Comparison of ENCODE assay signal across 12 cellular contexts in the genomic region with DNA sequence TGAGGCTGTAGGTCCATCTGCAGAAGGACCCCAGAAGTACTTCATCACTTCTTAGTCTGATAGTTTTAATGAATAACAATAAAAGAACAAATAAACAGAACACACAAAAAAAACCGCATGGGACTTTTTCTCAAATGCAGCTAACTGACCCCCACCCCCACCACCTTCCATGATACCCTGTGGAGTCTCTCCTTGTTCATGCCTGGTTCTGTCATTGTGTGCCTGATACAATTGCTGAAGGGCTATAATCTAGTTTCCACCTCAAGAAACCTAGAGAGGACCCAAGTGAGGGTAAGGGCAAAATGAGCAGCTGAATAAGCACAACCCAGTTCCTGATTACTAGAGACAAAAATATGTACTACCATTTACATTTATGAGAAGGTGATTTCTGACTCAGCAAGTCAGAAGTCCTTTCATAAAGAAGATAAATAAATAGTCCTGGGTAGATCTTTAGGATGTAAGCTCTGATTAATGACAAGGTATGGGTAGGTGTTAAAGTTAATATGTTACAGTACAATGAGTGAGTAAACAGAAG.
DNase-seq lines count a peak whose midpoint lies in the region; ATAC-seq and TF ChIP-seq lines count a peak whose summit lies in the region.
"Had no signal": no experiment of that assay in that cellular context is flagged by ENCODE, and none has a peak within 500 bp of the region (broad histone marks: within the 10 kb centered on the region; RNA-seq: fewer than 3 reads in every experiment).

No MANE protein-coding gene starts in this region.

- H3K27me3 ChIP-seq in H7 (ENCODE audit: control insufficient read depth, insufficient read depth, low read length) (no peaks in the 10 kb centered on the region), OCI-LY3 (ENCODE audit: low read depth, low read length) (no peaks in the 10 kb centered on the region), right lobe of liver (no peaks in the 10 kb centered on the region)

- H3K4me1 ChIP-seq in OCI-LY3 (ENCODE audit: low read length) (peaks cover 15% of the 10 kb centered on the region), right lobe of liver (no peaks in the 10 kb centered on the region)

- intact Hi-C loops in right lobe of liver (cut with DNase I), result no loop called here

- 44% methylated on average over 1 of the region's 1 CpG for WGBS in right lobe of liver (ENCODE audit: insufficient coverage, low coverage, low lambda C conversion rate, missing lambda C conversion rate)

- no peaks in the 10 kb centered on the region for H4K20me1 ChIP-seq in OCI-LY3 (ENCODE audit: insufficient read depth, low read length)

- no peak overlapping the region for H3K4me3 ChIP-seq in H7 (ENCODE audit: insufficient read depth, low read depth, low read length)
- no peak overlapping the region; the same call in 1 of the 2 replicates for H3K4me3 ChIP-seq in OCI-LY3 (ENCODE audit: low read length)
- no peak overlapping the region for H3K4me3 ChIP-seq in epithelial cell of esophagus (ENCODE audit: low read length)
- H3K4me3 ChIP-seq in right lobe of liver, result no peak overlapping the region

- H3K79me2 ChIP-seq in OCI-LY3 (ENCODE audit: low read length), result no peaks in the 10 kb centered on the region

- peak overlapping the region; percentile 18 for H3K4me2 ChIP-seq in OCI-LY3 (ENCODE audit: low read length)

- H3K27ac ChIP-seq in OCI-LY3 (ENCODE audit: low read length) (peak overlapping the region; percentile 31), right lobe of liver (no peak overlapping the region)

- no peak for TF ChIP-seq POLR2A in right lobe of liver (IDR thresholded peaks at IDR 0.05)

- no peak overlapping the region for H3K9ac ChIP-seq in OCI-LY3 (ENCODE audit: low read length)

- TF ChIP-seq CTCF in OCI-LY3 (IDR thresholded peaks at IDR 0.05; ENCODE audit: low read depth, low read length) (no peak), epithelial cell of esophagus (IDR thresholded peaks at IDR 0.05; ENCODE audit: insufficient read depth, low read depth, low read length, missing control alignments) (no peak), right lobe of liver (IDR thresholded peaks at IDR 0.05) (no peak)

- peak overlapping the region; percentile 34 for H2AFZ ChIP-seq in OCI-LY3 (ENCODE audit: low read depth, low read length)

- H3K9me3 ChIP-seq in OCI-LY3 (ENCODE audit: insufficient read depth, low read length) (peaks cover 48% of the 10 kb centered on the region), right lobe of liver (peaks cover 0 to 3% (median 0%) of the 10 kb centered on the region in 4 donors)

- DNase-seq in COLO668 (lab: John Stamatoyannopoulos, UW; ENCODE audit: unreplicated experiment), result peak; percentile 3
- DNase-seq in H7, result peak; percentile 2
- DNase-seq in epithelial cell of esophagus (ENCODE audit: low read depth), result peak; percentile 54
- no peak for DNase-seq in right lobe of liver
- no peak for DNase-seq in activated CD4-positive, CD25-positive, alpha-beta regulatory T cell (lab: John Stamatoyannopoulos, UW)
- no peak for DNase-seq in DMS114 treated with DMSO at 0.1 percent for 48 hours (lab: John Stamatoyannopoulos, UW; ENCODE audit: unreplicated experiment)
- DNase-seq: CD4-positive, alpha-beta memory T cell; KBM-7; NCI-H510A treated with DMSO at 0.1 percent for 48 hours; SIG-M5 had no signal

- no peak for ATAC-seq in right lobe of liver
- ATAC-seq in HG02759 (IDR thresholded peaks at IDR 0.05; ENCODE audit: unreplicated experiment), result no peak

- no peaks in the 10 kb centered on the region for H3K36me3 ChIP-seq in H7 (replicated peaks; ENCODE audit: control insufficient read depth, insufficient read depth, low read length)
- peaks cover 30% of the 10 kb centered on the region for H3K36me3 ChIP-seq in OCI-LY3 (replicated peaks; ENCODE audit: low read depth, low read length)
- H3K36me3 ChIP-seq in right lobe of liver, result no peaks in the 10 kb centered on the region

Comparison
In these comparisons a context has a peak if more than half of its experiments do, and no peak if none do; other contexts are left out.
1. DNase-seq: peak in COLO668 (single experiment), H7 (single experiment) and epithelial cell of esophagus (single experiment); none in right lobe of liver (0 of 3), activated CD4-positive, CD25-positive, alpha-beta regulatory T cell (0 of 4) and DMS114 treated with DMSO at 0.1 percent for 48 hours (single experiment).